23 cellular contexts compared by ENCODE assay signal in genomic region chr2:158713523-158714138, GRCh38.
"Had no signal": no experiment of that assay in that cellular context is flagged by ENCODE, and none has a peak within 500 bp of the region (broad histone marks: within the 10 kb centered on the region; RNA-seq: fewer than 3 reads in every experiment).

No MANE protein-coding gene starts in this region.

- H3K4me1 ChIP-seq: uterus had no signal

- H3K4me3 ChIP-seq: ovary, uterus had no signal

- H3K36me3 ChIP-seq: neutrophil, ovary, uterus, WERI-Rb-1 had no signal

- H3K9me3 ChIP-seq: neutrophil, ovary, uterus had no signal

- DNase-seq: activated CD4-positive, alpha-beta T cell treated with anti-CD3 and anti-CD28 coated beads for 48 hours; activated CD4-positive, alpha-beta T cell treated with anti-CD3 and anti-CD28 coated beads, Interleukin-2, amount 50 U/mL, for 48 hours; activated CD8-positive, alpha-beta memory T cell treated with anti-CD3 and anti-CD28 coated beads for 24 hours; activated gamma-delta T cell treated with Interleukin-2 at 50 U/mL for 16 hours; activated naive CD4-positive, alpha-beta T cell treated with anti-CD3 and anti-CD28 coated beads, Interleukin-2, amount 50 U/mL, for 16 hours; activated T-cell treated with anti-CD3 and anti-CD28 coated beads, Interleukin-2, amount 50 U/mL, for 1 hour; amygdala; central memory CD4-positive, alpha-beta T cell; effector CD4-positive, alpha-beta T cell; head of caudate nucleus; hippocampal formation; kidney; naive B cell; nephron progenitor cell; ovary; small intestine; stimulated activated CD4-positive, alpha-beta T cell treated with anti-CD3 and anti-CD28 coated beads, Interleukin-4, amount 100 ng/mL, for 24 hours; stimulated activated naive CD8-positive, alpha-beta T cell treated with anti-CD3 and anti-CD28 coated beads, Interleukin-15, amount 100 ng/mL, for 72 hours; substantia nigra; T1000; uterus; WERI-Rb-1 had no signal

- H3K27me3 ChIP-seq: neutrophil, ovary, uterus had no signal

- H3K27ac ChIP-seq: neutrophil, ovary, uterus, WERI-Rb-1 had no signal
